Comparison of ENCODE assay signal across 1 cellular context in the genomic region with DNA sequence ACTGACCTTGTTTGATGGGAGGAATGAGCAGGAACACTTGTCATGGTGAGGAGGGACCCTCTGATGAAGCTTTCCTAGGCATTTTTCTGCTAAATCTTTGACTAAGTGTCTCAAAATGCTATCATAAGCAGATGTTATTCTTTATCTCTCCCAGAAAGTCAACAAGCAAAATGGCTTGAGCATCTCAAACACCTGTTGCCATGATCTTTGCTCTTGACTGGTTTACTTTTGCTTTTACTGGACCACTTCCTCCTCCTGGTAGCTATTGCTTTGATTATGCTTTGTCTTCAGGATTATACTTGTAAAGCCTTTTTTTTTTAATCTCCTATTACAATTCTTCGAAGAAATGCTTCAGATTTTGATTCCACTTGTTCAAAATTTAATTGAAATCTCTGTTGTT.
TF ChIP-seq lines count a peak whose summit lies in the region.

No MANE protein-coding gene starts in this region.

TF ChIP-seq in GM23338, 12 proteins besides CTCF, POLR2A, EP300 and RAD21 (continued from another document):
- TF ChIP-seq ZNF462 (CRISPR knock-in tag; IDR thresholded peaks at IDR 0.05) (no peak), REST (IDR thresholded peaks at IDR 0.05; ENCODE audit: unreplicated experiment) (no peak), STAT1 (IDR thresholded peaks at IDR 0.05; ENCODE audit: unreplicated experiment) (no peak), POLR2AphosphoS5 (IDR thresholded peaks at IDR 0.05; ENCODE audit: low read depth) (no peak), NANOG (IDR thresholded peaks at IDR 0.05; ENCODE audit: borderline replicate concordance) (no peak)
TF ChIP-seq in GM23338: peak in this region for 0.
